7 cellular contexts compared by ENCODE assay signal in genomic region chr6:17708035-17708434, GRCh38. TPM values are rescaled to one million over a fixed set of nuclear protein-coding genes. Genes with fewer than 3 reads are reported as not detected.
DNase-seq lines count a peak whose midpoint lies in the region; ATAC-seq, FAIRE-seq and TF ChIP-seq lines count a peak whose summit lies in the region.
"Not testable (repeated sequence)": the region's sequence is repeated elsewhere in the genome, so short reads cannot be mapped to it uniquely, and the experiment has no call there.

No MANE protein-coding gene starts in this region.

- H3K4me1 ChIP-seq in GM23338 (ENCODE audit: insufficient read depth) = peaks cover 25% of the 10 kb centered on the region
- H3K4me1 ChIP-seq in K562 (replicated peaks in 1 of 2; ENCODE audit: control insufficient read depth in 2 of 2, insufficient read depth in 2 of 2, low read length in 2 of 2) = peaks cover 16% of the 10 kb centered on the region in 2 experiments; a peak in 4 of 5 replicates
- peaks cover 49% of the 10 kb centered on the region for H3K4me1 ChIP-seq in HepG2 (ENCODE audit: insufficient read depth, low read length)
- not testable (repeated sequence) for H3K4me1 ChIP-seq in neural progenitor cell

- H3K79me2 ChIP-seq in GM23338 (replicated peaks; ENCODE audit: insufficient read depth) (peaks cover 34% of the 10 kb centered on the region), K562 (ENCODE audit: control insufficient read depth, insufficient read depth, low read length) (peaks cover 37% of the 10 kb centered on the region), HepG2 (ENCODE audit: insufficient read depth, low read length) (peaks cover 29% of the 10 kb centered on the region), neural progenitor cell (ENCODE audit: low read depth) (peaks cover 33% of the 10 kb centered on the region)

- 0 out of 2 replicates have a peak overlapping the region, but pooled peaks have one; percentile 75 for H3K4me3 ChIP-seq in GM23338
- H3K4me3 ChIP-seq in K562; HepG2 (replicated peaks in 1 of 3; ENCODE audit: insufficient read depth in 1 of 3, low read depth in 2 of 3, low read length in 3 of 3); neural progenitor cell: not testable (repeated sequence)

- H3K36me3 ChIP-seq in GM23338 (ENCODE audit: insufficient read depth); K562 (ENCODE audit: control insufficient read depth, insufficient read depth, low read length); HepG2 (replicated peaks in 1 of 2; ENCODE audit: control insufficient read depth in 1 of 2, insufficient read depth in 2 of 2, low read length in 2 of 2); neural progenitor cell: not testable (repeated sequence)

- not testable (repeated sequence) for H3K4me3 Mint-ChIP-seq in GM23338; activated naive CD4-positive, alpha-beta T cell treated with anti-CD3 and anti-CD28 coated beads, Interleukin-2, amount 10 ng/mL, durations not matched to agents 7 days and 5 days
- peak overlapping the region; percentile 15 for H3K4me3 Mint-ChIP-seq in activated CD8-positive, alpha-beta T cell treated with anti-CD3 and anti-CD28 coated beads for 36 hours
- H3K4me3 Mint-ChIP-seq in neural progenitor cell = peak overlapping the region; percentile 13

- not testable (repeated sequence) for H3K9me3 Mint-ChIP-seq in GM23338; activated CD8-positive, alpha-beta T cell treated with anti-CD3 and anti-CD28 coated beads for 36 hours; activated naive CD4-positive, alpha-beta T cell treated with anti-CD3 and anti-CD28 coated beads, Interleukin-2, amount 10 ng/mL, durations not matched to agents 7 days and 5 days; neural progenitor cell

- not testable (repeated sequence) for H3K9me2 ChIP-seq in GM23338 (ENCODE audit: insufficient read depth)

- not testable (repeated sequence) for H4K20me1 ChIP-seq in GM23338 (replicated peaks; ENCODE audit: insufficient read depth); K562 (replicated peaks; ENCODE audit: control insufficient read depth, insufficient read depth, low read length); neural progenitor cell (ENCODE audit: low read depth)
- H4K20me1 ChIP-seq in HepG2 (ENCODE audit: insufficient read depth, low read length) = peaks cover 14% of the 10 kb centered on the region

- in situ Hi-C loops in K562 (cut with MboI); HepG2 (cut with HindIII; ENCODE audit: extremely low pct_ligation_motif_present, low pct_unique_long_range_greater_than_20kb): not testable (repeated sequence)

- H3K9me3 ChIP-seq in K562 (replicated peaks; ENCODE audit: control insufficient read depth, insufficient read depth, low read depth, low read length); HepG2 (ENCODE audit: low read length); neural progenitor cell (ENCODE audit: low read depth): not testable (repeated sequence)

- not testable (repeated sequence) for FAIRE-seq in K562 (lab: Jason Lieb, UNC); HepG2 (lab: Jason Lieb, UNC)

- not testable (repeated sequence) for H3F3A ChIP-seq in GM23338 (replicated peaks; ENCODE audit: low read depth)
- peaks cover 12% of the 10 kb centered on the region for H3F3A ChIP-seq in neural progenitor cell (ENCODE audit: low read depth)

- intact Hi-C loops in activated CD8-positive, alpha-beta T cell treated with anti-CD3 and anti-CD28 coated beads for 36 hours (cut with micrococcal nuclease) = loop anchor here (10.0 kb wide), 2 partner anchors 53 to 97 kb away; no protein-coding TSS in a partner anchor
- intact Hi-C loops in K562 (cut with micrococcal nuclease) = loop anchor here (5.0 to 10.0 kb wide), 3 partner anchors 277 to 554 kb away; partner anchors contain the start of genes DEK, KDM1B, KIF13A and TPMT
- intact Hi-C loops in HepG2 (cut with micrococcal nuclease; ENCODE audit: unreplicated experiment) = loop anchor here (5.0 to 10.0 kb wide), 2 partner anchors 106 to 447 kb away; partner anchors contain the start of genes FAM8A1, KDM1B and TPMT

- CTCF ChIA-PET in activated CD8-positive, alpha-beta T cell treated with anti-CD3 and anti-CD28 coated beads for 36 hours (lab: Charles Lee) = interaction anchor here (1.1 to 1.5 kb wide), 2 partner anchors 97 to 108 kb away, joined by 4 to 9 read pairs; partner anchors contain the start of gene FAM8A1
- CTCF ChIA-PET in activated naive CD4-positive, alpha-beta T cell treated with anti-CD3 and anti-CD28 coated beads, Interleukin-2, amount 10 ng/mL, durations not matched to agents 7 days and 5 days (lab: Charles Lee) = interaction anchor here (1.4 kb wide), 1 partner anchor 108 kb away, joined by 3 read pairs; the partner anchor contains the start of gene FAM8A1
- CTCF ChIA-PET in K562 (lab: Yijun Ruan, JAX; ENCODE audit: low intra/inter-chr PET ratio); HepG2 (lab: Yijun Ruan, JAX; ENCODE audit: low intra/inter-chr PET ratio, low total read pairs): not testable (repeated sequence)

- 0 out of 2 replicates have a peak overlapping the region, but pooled peaks have one; percentile 87 for H3K27ac ChIP-seq in GM23338 (ENCODE audit: low read depth)
- H3K27ac ChIP-seq in K562 (ENCODE audit: extremely low read depth, low read depth, low read length); HepG2 (ENCODE audit: extremely low read length, insufficient read depth, low read length); neural progenitor cell: not testable (repeated sequence)

- TF ChIP-seq CTCF in GM23338 (conservative IDR thresholded peaks at IDR 0.05; ENCODE audit: low read depth in 2 of 2); activated CD8-positive, alpha-beta T cell treated with anti-CD3 and anti-CD28 coated beads for 36 hours (IDR thresholded peaks at IDR 0.05); K562 (IDR thresholded peaks at IDR 0.05 in 2 of 3, conservative IDR thresholded peaks at IDR 0.05 in 1 of 3; ENCODE audit: insufficient read depth in 2 of 3, low read depth in 1 of 3, low read length in 3 of 3); HepG2 (CRISPR knock-in tag; IDR thresholded peaks at IDR 0.05); neural progenitor cell (IDR thresholded peaks at IDR 0.05): not testable (repeated sequence)

- not testable (repeated sequence) for H3K27ac Mint-ChIP-seq in GM23338; activated CD8-positive, alpha-beta T cell treated with anti-CD3 and anti-CD28 coated beads for 36 hours; neural progenitor cell
- H3K27ac Mint-ChIP-seq in activated naive CD4-positive, alpha-beta T cell treated with anti-CD3 and anti-CD28 coated beads, Interleukin-2, amount 10 ng/mL, durations not matched to agents 7 days and 5 days = peak overlapping the region; percentile 33

- H3K27me3 Mint-ChIP-seq in GM23338 (ENCODE audit: insufficient read depth, low read depth, poor library complexity) = peaks cover 12% of the 10 kb centered on the region
- H3K27me3 Mint-ChIP-seq in activated CD8-positive, alpha-beta T cell treated with anti-CD3 and anti-CD28 coated beads for 36 hours; activated naive CD4-positive, alpha-beta T cell treated with anti-CD3 and anti-CD28 coated beads, Interleukin-2, amount 10 ng/mL, durations not matched to agents 7 days and 5 days; neural progenitor cell (ENCODE audit: insufficient read depth, low read depth): not testable (repeated sequence)

- not testable (repeated sequence) for TF ChIP-seq RAD21 in K562 (CRISPR knock-in tag; conservative IDR thresholded peaks at IDR 0.05 in 1 of 2, IDR thresholded peaks at IDR 0.05 in 1 of 2); HepG2 (CRISPR knock-in tag; IDR thresholded peaks at IDR 0.05)

- not testable (repeated sequence) for H3K9ac ChIP-seq in K562 (ENCODE audit: insufficient read depth in 1 of 2, low read depth in 2 of 2, low read length in 2 of 2); HepG2 (ENCODE audit: insufficient read depth, low read depth, low read length); neural progenitor cell

- H3K4me1 Mint-ChIP-seq in GM23338 (peaks cover 24% of the 10 kb centered on the region), neural progenitor cell (peaks cover 18% of the 10 kb centered on the region)
- peaks cover 15% of the 10 kb centered on the region for H3K4me1 Mint-ChIP-seq in activated CD8-positive, alpha-beta T cell treated with anti-CD3 and anti-CD28 coated beads for 36 hours (ENCODE audit: low read depth)
- peaks cover 24% of the 10 kb centered on the region for H3K4me1 Mint-ChIP-seq in activated naive CD4-positive, alpha-beta T cell treated with anti-CD3 and anti-CD28 coated beads, Interleukin-2, amount 10 ng/mL, durations not matched to agents 7 days and 5 days

- not testable (repeated sequence) for DNase-seq in GM23338 (ENCODE audit: low spot score); activated CD8-positive, alpha-beta T cell treated with anti-CD3 and anti-CD28 coated beads for 36 hours; activated naive CD4-positive, alpha-beta T cell treated with anti-CD3 and anti-CD28 coated beads, Interleukin-2, amount 10 ng/mL, durations not matched to agents 7 days and 5 days; K562 (ENCODE audit: extremely low read depth in 1 of 4, low spot score in 3 of 4); HepG2 (ENCODE audit: low spot score); neural progenitor cell (ENCODE audit: low spot score)
- peak; percentile 70 for DNase-seq in MV-4-11 (lab: John Stamatoyannopoulos, UW)

- H3K36me3 Mint-ChIP-seq in GM23338 (ENCODE audit: low read depth) = not testable (repeated sequence)
- peaks cover 34% of the 10 kb centered on the region for H3K36me3 Mint-ChIP-seq in activated CD8-positive, alpha-beta T cell treated with anti-CD3 and anti-CD28 coated beads for 36 hours (ENCODE audit: low read depth)
- H3K36me3 Mint-ChIP-seq in activated naive CD4-positive, alpha-beta T cell treated with anti-CD3 and anti-CD28 coated beads, Interleukin-2, amount 10 ng/mL, durations not matched to agents 7 days and 5 days = peaks cover 19% of the 10 kb centered on the region
- peaks cover 11% of the 10 kb centered on the region for H3K36me3 Mint-ChIP-seq in neural progenitor cell

- peak overlapping the region; percentile 72; the same call in 1 of the 2 replicates for H3K4me2 ChIP-seq in GM23338
- not testable (repeated sequence) for H3K4me2 ChIP-seq in K562 (ENCODE audit: insufficient read depth, low read length); HepG2 (ENCODE audit: low read depth, low read length); neural progenitor cell

- ATAC-seq in GM23338; activated CD8-positive, alpha-beta T cell treated with anti-CD3 and anti-CD28 coated beads for 36 hours; K562; HepG2: not testable (repeated sequence)

- POLR2A ChIA-PET in activated CD8-positive, alpha-beta T cell treated with anti-CD3 and anti-CD28 coated beads for 36 hours (lab: Charles Lee) = not testable (repeated sequence)
- POLR2A ChIA-PET in K562 (lab: Yijun Ruan, JAX) = interaction anchor here (1.0 to 10.2 kb wide), 5 partner anchors 11 to 48 kb away, joined by 3 to 164 read pairs (median 10); no protein-coding TSS in a partner anchor
- POLR2A ChIA-PET in HepG2 (lab: Yijun Ruan, JAX) = interaction anchor here (1.3 kb wide), 1 partner anchor 36 kb away, joined by 4 read pairs; no protein-coding TSS in a partner anchor

- not testable (repeated sequence) for TF ChIP-seq EP300 in K562 (IDR thresholded peaks at IDR 0.05; ENCODE audit: low read length); HepG2 (IDR thresholded peaks at IDR 0.05; ENCODE audit: low read depth in 2 of 2, low read length in 2 of 2); HepG2 (CRISPR knock-in tag; IDR thresholded peaks at IDR 0.05; ENCODE audit: borderline replicate concordance)

- not testable (repeated sequence) for TF ChIP-seq POLR2A in K562 (conservative IDR thresholded peaks at IDR 0.05); HepG2 (IDR thresholded peaks at IDR 0.05; ENCODE audit: insufficient read depth in 1 of 2, low read depth in 2 of 2, low read length in 2 of 2)

- peak overlapping the region; percentile 3; the same call in 1 of the 2 replicates for H2AFZ ChIP-seq in GM23338
- not testable (repeated sequence) for H2AFZ ChIP-seq in K562 (ENCODE audit: low read depth, low read length); HepG2 (ENCODE audit: low read length); neural progenitor cell (replicated peaks)

- not testable (repeated sequence) for BruUV-seq in K562 (replicated peaks; lab: Mats Ljungman, UMichigan); HepG2 (replicated peaks; lab: Mats Ljungman, UMichigan)

- H3K9me1 ChIP-seq in K562 (ENCODE audit: control insufficient read depth, insufficient read depth, low read length) = not testable (repeated sequence)

- H3K27me3 ChIP-seq in GM23338 (ENCODE audit: insufficient read depth); K562 (ENCODE audit: control insufficient read depth in 2 of 2, insufficient read depth in 2 of 2, low read length in 2 of 2); HepG2 (ENCODE audit: control insufficient read depth in 1 of 2, insufficient read depth in 2 of 2, low read length in 2 of 2); neural progenitor cell: not testable (repeated sequence)

- WGBS in K562 (ENCODE audit: insufficient coverage, low coverage, missing lambda C conversion rate) = 65% methylated on average over 11 of the region's 12 CpGs
- 82% methylated on average over 12 of the region's 12 CpGs for WGBS in HepG2 (ENCODE audit: low lambda C conversion rate)

RNA-seq across cellular contexts. Expression of gene NUP153, which starts 1.3 kb away (rescaled TPM):
- 88.4 and 89.6 TPM in 2 replicates for total RNA-seq in GM23338 (2014; rRNA removed; shearing (Covaris generic))
- polyA plus RNA-seq in GM23338 (2016; fragmentation: Nextera tagmentation; extraction: Ambion mirVana) (22.0 and 23.8 TPM in 2 replicates), K562 (2011; rRNA removed) (91.5 and 110 TPM in 2 replicates), K562 (2014; fragmentation: Illumina TruSeq; extraction: Trizol) (96.4 and 110 TPM in 2 replicates), K562 (2014; fragmentation: Nextera tagmentation; extraction: Ambion mirVana) (10 to 100 TPM; 21.9 to 31.8 TPM), K562 (2014; rRNA removed) (72.4 and 72.8 TPM in 2 replicates), HepG2 (2011; rRNA removed) (24.5 and 29.8 TPM in 2 replicates)
- 10 to 100 TPM; 76.4 to 78.2 TPM for total RNA-seq in activated CD8-positive, alpha-beta T cell treated with anti-CD3 and anti-CD28 coated beads for 36 hours
- total RNA-seq in K562 (2011; cell fraction: chromatin; rRNA removed; ENCODE audit: low replicate concordance) = 74.3 and 181 TPM in 2 replicates
- total RNA-seq in K562 (2011; cell fraction: nucleolus; rRNA removed) = 48.2 and 59.3 TPM in 2 replicates
- 75.8 and 76.4 TPM in 2 replicates for total RNA-seq in K562 (2011; cell fraction: nucleoplasm; rRNA removed)
- total RNA-seq in K562 (2014; rRNA removed) (61.1 and 75.3 TPM in 2 replicates), K562 (2014; rRNA removed; fragmentation: Illumina TruSeq; extraction: Trizol) (84.8 and 96.0 TPM in 2 replicates), K562 (2015; rRNA removed; fragmentation: Illumina TruSeq; extraction: Trizol) (82.3 and 89.0 TPM in 2 replicates), K562 (2021) (104 and 108 TPM in 2 replicates), HepG2 (2016; rRNA removed; fragmentation: Illumina TruSeq; extraction: Trizol) (55.2 and 93.0 TPM in 2 replicates), neural progenitor cell (ENCODE audit: low replicate concordance) (62.5 and 68.7 TPM in 2 replicates)
- 68.3 and 73.2 TPM in 2 replicates for polyA plus RNA-seq in K562 (2011; cell fraction: cytosol; rRNA removed)
- 93.8 and 98.5 TPM in 2 replicates for polyA plus RNA-seq in K562 (2011; cell fraction: nucleus; rRNA removed)
- 48.9 and 59.8 TPM in 2 replicates for polyA plus RNA-seq in K562 (2012)
- polyA minus RNA-seq in K562 (2011; rRNA and poly(A)+ RNA removed) = 136 and 137 TPM in 2 replicates
- 54.4 and 71.0 TPM in 2 replicates for polyA minus RNA-seq in K562 (2011; cell fraction: cytosol; rRNA and poly(A)+ RNA removed)
- 37.6 and 61.4 TPM in 2 replicates for polyA minus RNA-seq in K562 (2011; cell fraction: nucleus; rRNA and poly(A)+ RNA removed)
- 10.5 and 11.6 TPM in 2 replicates for total RNA-seq in HepG2 (2016; cell fraction: cytosol; rRNA removed; fragmentation: Illumina TruSeq; extraction: Trizol; ENCODE audit: low read depth)
- total RNA-seq in HepG2 (2016; cell fraction: insoluble cytoplasmic fraction; rRNA removed; fragmentation: Illumina TruSeq; extraction: Trizol) = 53.1 and 86.9 TPM in 2 replicates
- total RNA-seq in HepG2 (2016; cell fraction: membrane; rRNA removed; fragmentation: Illumina TruSeq; extraction: Trizol) = 26.2 and 29.5 TPM in 2 replicates
- total RNA-seq in HepG2 (2016; cell fraction: nucleus; rRNA removed; fragmentation: Illumina TruSeq; extraction: Trizol) = 55.4 and 57.9 TPM in 2 replicates
- 15.6 and 20.2 TPM in 2 replicates for polyA plus RNA-seq in HepG2 (2011; cell fraction: cytosol; rRNA removed)
- polyA plus RNA-seq in HepG2 (2011; cell fraction: nucleus; rRNA removed) = 19.1 and 21.8 TPM in 2 replicates
- polyA plus RNA-seq in HepG2 (2012) = 28.8 and 33.6 TPM in 2 replicates
- polyA plus RNA-seq in HepG2 (2016; cell fraction: cytosol; fragmentation: Illumina TruSeq; extraction: Trizol; ENCODE audit: low read depth) = 1.2 and 1.7 TPM in 2 replicates
- polyA plus RNA-seq in HepG2 (2016; cell fraction: insoluble cytoplasmic fraction; fragmentation: Illumina TruSeq; extraction: Trizol; ENCODE audit: low read depth) = 63.9 and 66.2 TPM in 2 replicates
- polyA plus RNA-seq in HepG2 (2016; cell fraction: membrane; fragmentation: Illumina TruSeq; extraction: Trizol; ENCODE audit: low read depth) = 5.1 and 6.2 TPM in 2 replicates
- polyA plus RNA-seq in HepG2 (2016; cell fraction: nucleus; fragmentation: Illumina TruSeq; extraction: Trizol; ENCODE audit: insufficient read depth, low read depth) = 50.4 and 54.2 TPM in 2 replicates
- polyA minus RNA-seq in HepG2 (2011; rRNA and poly(A)+ RNA removed; ENCODE audit: low replicate concordance) = 43.1 and 56.1 TPM in 2 replicates
- 32.8 and 33.8 TPM in 2 replicates for polyA minus RNA-seq in HepG2 (2011; cell fraction: cytosol; rRNA and poly(A)+ RNA removed)
- polyA minus RNA-seq in HepG2 (2011; cell fraction: nucleus; rRNA and poly(A)+ RNA removed) = 47.4 and 49.2 TPM in 2 replicates
